8 cellular contexts compared by ENCODE assay signal in the genomic region with DNA sequence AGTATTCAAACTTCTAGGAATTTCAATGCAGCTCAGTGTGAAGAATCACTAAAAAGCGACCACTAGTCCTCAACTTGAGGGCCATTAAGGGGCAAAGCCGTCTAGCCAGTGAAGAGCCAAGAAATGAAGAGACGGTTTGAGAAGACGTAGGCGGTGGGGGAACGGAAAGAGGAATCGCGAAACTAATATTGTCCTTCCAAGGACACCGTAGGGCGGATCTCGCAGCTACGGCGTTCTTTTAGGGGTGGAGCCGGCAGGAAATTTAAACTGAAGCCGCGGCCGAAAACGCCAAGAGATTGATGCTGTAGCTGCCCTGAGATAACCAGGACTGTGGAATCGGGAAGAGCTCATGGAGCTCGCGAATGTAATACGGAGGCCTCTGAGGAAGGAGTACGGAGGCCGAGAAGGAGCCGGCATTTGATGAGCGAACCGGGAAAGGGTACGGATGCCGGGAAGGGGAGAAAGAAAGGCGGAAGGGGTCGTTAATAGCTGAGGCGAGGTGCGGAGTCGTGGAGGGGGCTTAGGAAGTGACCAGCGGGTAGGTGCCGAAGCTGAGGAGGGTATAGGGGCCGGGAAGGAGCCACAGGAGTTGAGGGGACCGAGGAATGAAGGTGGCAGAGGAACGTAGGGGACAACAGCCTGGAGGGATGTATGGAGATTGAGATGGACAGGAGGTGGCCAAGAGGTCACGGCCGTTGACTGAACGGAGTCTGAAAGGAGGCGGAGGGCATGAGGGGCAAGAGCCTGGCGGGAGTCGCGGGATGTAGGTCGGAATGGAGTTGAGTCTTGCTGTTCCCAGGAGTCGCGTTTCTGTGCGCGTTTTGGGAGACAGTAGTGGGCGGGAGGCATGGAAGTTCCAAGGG. TPM values are rescaled to one million over a fixed set of nuclear protein-coding genes. Genes with fewer than 3 reads are reported as not detected.
A peak's percentile ranks its signal among the peaks of the same experiment; 100 is the strongest.
DNase-seq lines count a peak whose midpoint lies in the region; ATAC-seq and TF ChIP-seq lines count a peak whose summit lies in the region.

A gene with protein sequence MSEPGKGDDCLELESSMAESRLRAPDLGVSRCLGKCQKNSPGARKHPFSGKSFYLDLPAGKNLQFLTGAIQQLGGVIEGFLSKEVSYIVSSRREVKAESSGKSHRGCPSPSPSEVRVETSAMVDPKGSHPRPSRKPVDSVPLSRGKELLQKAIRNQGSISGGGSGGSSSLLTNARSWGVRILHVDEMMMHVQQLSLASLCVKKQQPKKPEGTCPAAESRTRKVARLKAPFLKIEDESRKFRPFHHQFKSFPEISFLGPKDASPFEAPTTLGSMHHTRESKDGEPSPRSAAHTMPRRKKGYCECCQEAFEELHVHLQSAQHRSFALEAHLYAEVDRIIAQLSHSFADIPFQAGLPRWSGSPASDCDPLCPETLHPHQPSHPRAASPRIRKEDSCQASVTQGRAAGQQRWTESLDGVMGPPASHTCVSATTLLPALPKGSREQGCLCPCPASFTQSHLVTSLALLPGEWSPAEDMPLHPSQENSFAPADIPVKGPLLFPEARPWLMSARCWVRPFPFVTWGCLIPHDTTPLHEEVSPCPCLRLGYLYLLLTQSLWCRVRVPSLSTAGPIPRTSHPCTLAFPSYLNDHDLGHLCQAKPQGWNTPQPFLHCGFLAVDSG (plus strand): TSS at position 265 of the 863 bp plus-strand sequence. CDS start 156 bp downstream, at position 421.

- intact Hi-C loops in PC-3 (cut with micrococcal nuclease) (loop anchor here (1.0 kb wide), 1 partner anchor 19 kb away; the partner anchor contains the start of gene CCDC43), esophagus muscularis mucosa (cut with DNase I) (no loop called here)

- TF ChIP-seq EP300 in esophagus muscularis mucosa (IDR thresholded peaks at IDR 0.05) = no peak

- H3K9ac ChIP-seq in PC-3 (ENCODE audit: low read length) = peak within 1 kb of the TSS; percentile 90
- peak within 1 kb of the TSS; percentile 73 for H3K9ac ChIP-seq in mucosa of stomach (ENCODE audit: low read length)

- H3K9me2 ChIP-seq in PC-3 (replicated peaks; ENCODE audit: low read length) = no peaks in the 10 kb centered on the region

- BruUV-seq in PC-3 (replicated peaks; lab: Mats Ljungman, UMichigan) = TSS peak; percentile 71

- peak; percentile 89 for DNase-seq in GM13977 (ENCODE audit: low spot score)
- peak; percentile 91 for DNase-seq in KG1 (lab: John Stamatoyannopoulos, UW)
- peak; percentile 95 for DNase-seq in PC-3
- peak; percentile 70 for DNase-seq in activated T-cell treated with anti-CD3 and anti-CD28 coated beads for 48 hours (ENCODE audit: low read depth)
- peak; percentile 92 for DNase-seq in esophagus muscularis mucosa (ENCODE audit: extremely low spot score)
- DNase-seq in stimulated activated CD8-positive, alpha-beta memory T cell treated with anti-CD3 and anti-CD28 coated beads, Interleukin-4, amount 100 ng/mL, for 4 hours (ENCODE audit: low read depth in 2 of 2, low spot score in 1 of 2) = peak; percentile 60 to 71

- H4K20me1 ChIP-seq in PC-3 (ENCODE audit: low read length) = no peaks in the 10 kb centered on the region

- no peaks in the 10 kb centered on the region for H3K27me3 ChIP-seq in PC-3 (ENCODE audit: low read length)
- no peaks in the 10 kb centered on the region for H3K27me3 ChIP-seq in esophagus muscularis mucosa
- no peaks in the 10 kb centered on the region for H3K27me3 ChIP-seq in mucosa of stomach (ENCODE audit: control insufficient read depth, insufficient read depth, low read length)

- H3K79me2 ChIP-seq in PC-3 (ENCODE audit: low read length) = peaks cover 32% of the 10 kb centered on the region

- H3K4me1 ChIP-seq in PC-3 (ENCODE audit: insufficient read depth, low read length) (peaks cover 14% of the 10 kb centered on the region), esophagus muscularis mucosa (peaks cover 7 to 23% (median 17%) of the 10 kb centered on the region in 4 donors), mucosa of stomach (ENCODE audit: control insufficient read depth, insufficient read depth, low read length) (peaks cover 12% of the 10 kb centered on the region)

- H3K9me3 ChIP-seq in PC-3 (ENCODE audit: low read length) (no peaks in the 10 kb centered on the region), esophagus muscularis mucosa (no peaks in the 10 kb centered on the region), mucosa of stomach (ENCODE audit: control insufficient read depth, low read length) (no peaks in the 10 kb centered on the region)

- peak within 1 kb of the TSS; percentile 81 for H2AFZ ChIP-seq in PC-3 (ENCODE audit: low read length)

- under 1% methylated on average over 52 of the region's 52 CpGs for WGBS in esophagus muscularis mucosa

- in situ Hi-C loops in GM13977 (cut with MboI; ENCODE audit: low pct_unique_long_range_greater_than_20kb, low sequenced_read_pairs, unreplicated experiment) = no loop called here

- peak within 1 kb of the TSS; percentile 79 for H3K4me2 ChIP-seq in PC-3 (ENCODE audit: low read length)

- ATAC-seq in PC-3 = peak; percentile 84
- no peak for ATAC-seq in HG02840 (IDR thresholded peaks at IDR 0.05; ENCODE audit: low FRiP score, unreplicated experiment)

- H3K4me3 ChIP-seq in PC-3 (ENCODE audit: low read length) = peak within 1 kb of the TSS; percentile 82
- H3K4me3 ChIP-seq in esophagus muscularis mucosa = peak within 1 kb of the TSS; percentile 69 to 79 (median 74)
- H3K4me3 ChIP-seq in mucosa of stomach (ENCODE audit: low read length) = peak within 1 kb of the TSS; percentile 85

- POLR2A ChIA-PET in PC-3 (lab: Charles Lee; ENCODE audit: unreplicated experiment) = interaction anchor here (0.6 to 0.7 kb wide), 2 partner anchors 18 to 253 kb away, joined by 3 read pairs; no protein-coding TSS in a partner anchor

- no peaks in the 10 kb centered on the region for H3F3A ChIP-seq in PC-3 (ENCODE audit: low read length, unreplicated experiment)

- peak within 1 kb of the TSS; percentile 68 for H3K27ac ChIP-seq in PC-3 (ENCODE audit: low read length)
- peak within 1 kb of the TSS; percentile 74 to 83 (median 77) for H3K27ac ChIP-seq in esophagus muscularis mucosa (replicated peaks in 1 of 4)

- no peak for TF ChIP-seq POLR2A in esophagus muscularis mucosa (IDR thresholded peaks at IDR 0.05; ENCODE audit: low read depth)

- H3K36me3 ChIP-seq in PC-3 (ENCODE audit: low read depth, low read length) (peaks cover 3% of the 10 kb centered on the region; the same call in 1 of the 2 replicates), esophagus muscularis mucosa (peaks cover 0 to 2% (median 0%) of the 10 kb centered on the region in 4 donors), mucosa of stomach (ENCODE audit: control insufficient read depth, insufficient read depth, low read length) (no peaks in the 10 kb centered on the region)

- CTCF ChIA-PET in PC-3 (lab: Charles Lee) = no interaction called here

- no peak for TF ChIP-seq CTCF in GM13977 (IDR thresholded peaks at IDR 0.05; ENCODE audit: extremely low read depth, insufficient read depth, missing control alignments)
- no peak for TF ChIP-seq CTCF in PC-3 (conservative IDR thresholded peaks at IDR 0.05; ENCODE audit: low read depth, low read length)
- no peak for TF ChIP-seq CTCF in esophagus muscularis mucosa (IDR thresholded peaks at IDR 0.05)

RNA-seq across cellular contexts. Expression of the gene that starts here (rescaled TPM):
- total RNA-seq in PC-3 (2014; rRNA removed) = 17.9 and 28.6 TPM in 2 replicates
- total RNA-seq in esophagus muscularis mucosa = 1 to 10 TPM; 3.7 to 7.5 (median 5.2) TPM
